In the genomic region with DNA sequence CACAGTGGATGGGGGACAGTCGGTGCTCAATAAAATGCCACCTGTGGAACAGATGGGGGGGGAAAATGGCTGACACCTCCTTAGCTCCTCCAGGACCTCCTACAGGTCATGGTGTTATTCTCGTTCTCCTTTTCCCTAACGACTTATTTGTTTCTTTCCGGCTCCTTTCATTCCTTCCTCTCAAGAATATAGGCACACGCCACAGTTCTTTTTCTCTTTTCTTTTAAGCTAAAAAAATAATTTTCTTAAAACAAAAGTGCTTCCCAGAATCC, we compare ENCODE assay signal across 1 cellular context.
TF ChIP-seq lines count a peak whose summit lies in the region.

No MANE protein-coding gene starts in this region.

TF ChIP-seq in GM23338, 12 proteins besides CTCF, POLR2A, EP300 and RAD21 (continued from another document):
- TF ChIP-seq, protein P1, sequence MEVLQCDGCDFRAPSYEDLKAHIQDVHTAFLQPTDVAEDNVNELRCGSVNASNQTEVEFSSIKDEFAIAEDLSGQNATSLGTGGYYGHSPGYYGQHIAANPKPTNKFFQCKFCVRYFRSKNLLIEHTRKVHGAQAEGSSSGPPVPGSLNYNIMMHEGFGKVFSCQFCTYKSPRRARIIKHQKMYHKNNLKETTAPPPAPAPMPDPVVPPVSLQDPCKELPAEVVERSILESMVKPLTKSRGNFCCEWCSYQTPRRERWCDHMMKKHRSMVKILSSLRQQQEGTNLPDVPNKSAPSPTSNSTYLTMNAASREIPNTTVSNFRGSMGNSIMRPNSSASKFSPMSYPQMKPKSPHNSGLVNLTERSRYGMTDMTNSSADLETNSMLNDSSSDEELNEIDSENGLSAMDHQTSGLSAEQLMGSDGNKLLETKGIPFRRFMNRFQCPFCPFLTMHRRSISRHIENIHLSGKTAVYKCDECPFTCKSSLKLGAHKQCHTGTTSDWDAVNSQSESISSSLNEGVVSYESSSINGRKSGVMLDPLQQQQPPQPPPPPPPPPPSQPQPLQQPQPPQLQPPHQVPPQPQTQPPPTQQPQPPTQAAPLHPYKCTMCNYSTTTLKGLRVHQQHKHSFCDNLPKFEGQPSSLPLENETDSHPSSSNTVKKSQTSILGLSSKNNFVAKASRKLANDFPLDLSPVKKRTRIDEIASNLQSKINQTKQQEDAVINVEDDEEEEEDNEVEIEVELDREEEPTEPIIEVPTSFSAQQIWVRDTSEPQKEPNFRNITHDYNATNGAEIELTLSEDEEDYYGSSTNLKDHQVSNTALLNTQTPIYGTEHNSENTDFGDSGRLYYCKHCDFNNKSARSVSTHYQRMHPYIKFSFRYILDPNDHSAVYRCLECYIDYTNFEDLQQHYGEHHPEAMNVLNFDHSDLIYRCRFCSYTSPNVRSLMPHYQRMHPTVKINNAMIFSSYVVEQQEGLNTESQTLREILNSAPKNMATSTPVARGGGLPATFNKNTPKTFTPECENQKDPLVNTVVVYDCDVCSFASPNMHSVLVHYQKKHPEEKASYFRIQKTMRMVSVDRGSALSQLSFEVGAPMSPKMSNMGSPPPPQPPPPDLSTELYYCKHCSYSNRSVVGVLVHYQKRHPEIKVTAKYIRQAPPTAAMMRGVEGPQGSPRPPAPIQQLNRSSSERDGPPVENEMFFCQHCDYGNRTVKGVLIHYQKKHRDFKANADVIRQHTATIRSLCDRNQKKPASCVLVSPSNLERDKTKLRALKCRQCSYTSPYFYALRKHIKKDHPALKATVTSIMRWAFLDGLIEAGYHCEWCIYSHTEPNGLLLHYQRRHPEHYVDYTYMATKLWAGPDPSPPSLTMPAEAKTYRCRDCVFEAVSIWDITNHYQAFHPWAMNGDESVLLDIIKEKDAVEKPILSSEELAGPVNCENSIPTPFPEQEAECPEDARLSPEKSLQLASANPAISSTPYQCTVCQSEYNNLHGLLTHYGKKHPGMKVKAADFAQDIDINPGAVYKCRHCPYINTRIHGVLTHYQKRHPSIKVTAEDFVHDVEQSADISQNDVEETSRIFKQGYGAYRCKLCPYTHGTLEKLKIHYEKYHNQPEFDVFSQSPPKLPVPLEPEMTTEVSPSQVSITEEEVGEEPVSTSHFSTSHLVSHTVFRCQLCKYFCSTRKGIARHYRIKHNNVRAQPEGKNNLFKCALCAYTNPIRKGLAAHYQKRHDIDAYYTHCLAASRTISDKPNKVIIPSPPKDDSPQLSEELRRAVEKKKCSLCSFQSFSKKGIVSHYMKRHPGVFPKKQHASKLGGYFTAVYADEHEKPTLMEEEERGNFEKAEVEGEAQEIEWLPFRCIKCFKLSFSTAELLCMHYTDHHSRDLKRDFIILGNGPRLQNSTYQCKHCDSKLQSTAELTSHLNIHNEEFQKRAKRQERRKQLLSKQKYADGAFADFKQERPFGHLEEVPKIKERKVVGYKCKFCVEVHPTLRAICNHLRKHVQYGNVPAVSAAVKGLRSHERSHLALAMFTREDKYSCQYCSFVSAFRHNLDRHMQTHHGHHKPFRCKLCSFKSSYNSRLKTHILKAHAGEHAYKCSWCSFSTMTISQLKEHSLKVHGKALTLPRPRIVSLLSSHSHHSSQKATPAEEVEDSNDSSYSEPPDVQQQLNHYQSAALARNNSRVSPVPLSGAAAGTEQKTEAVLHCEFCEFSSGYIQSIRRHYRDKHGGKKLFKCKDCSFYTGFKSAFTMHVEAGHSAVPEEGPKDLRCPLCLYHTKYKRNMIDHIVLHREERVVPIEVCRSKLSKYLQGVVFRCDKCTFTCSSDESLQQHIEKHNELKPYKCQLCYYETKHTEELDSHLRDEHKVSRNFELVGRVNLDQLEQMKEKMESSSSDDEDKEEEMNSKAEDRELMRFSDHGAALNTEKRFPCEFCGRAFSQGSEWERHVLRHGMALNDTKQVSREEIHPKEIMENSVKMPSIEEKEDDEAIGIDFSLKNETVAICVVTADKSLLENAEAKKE (CRISPR knock-in tag; IDR thresholded peaks at IDR 0.05), result no peak
- TF ChIP-seq EZH2phosphoT487 (IDR thresholded peaks at IDR 0.05; ENCODE audit: unreplicated experiment), result no peak
- TF ChIP-seq STAT1 (IDR thresholded peaks at IDR 0.05; ENCODE audit: unreplicated experiment), result no peak
- no peak for TF ChIP-seq ZNF114 (CRISPR knock-in tag; IDR thresholded peaks at IDR 0.05)
- TF ChIP-seq NANOG (IDR thresholded peaks at IDR 0.05; ENCODE audit: borderline replicate concordance), result no peak
- no peak for TF ChIP-seq JUNB (IDR thresholded peaks at IDR 0.05; ENCODE audit: unreplicated experiment)
